In the genomic region with DNA sequence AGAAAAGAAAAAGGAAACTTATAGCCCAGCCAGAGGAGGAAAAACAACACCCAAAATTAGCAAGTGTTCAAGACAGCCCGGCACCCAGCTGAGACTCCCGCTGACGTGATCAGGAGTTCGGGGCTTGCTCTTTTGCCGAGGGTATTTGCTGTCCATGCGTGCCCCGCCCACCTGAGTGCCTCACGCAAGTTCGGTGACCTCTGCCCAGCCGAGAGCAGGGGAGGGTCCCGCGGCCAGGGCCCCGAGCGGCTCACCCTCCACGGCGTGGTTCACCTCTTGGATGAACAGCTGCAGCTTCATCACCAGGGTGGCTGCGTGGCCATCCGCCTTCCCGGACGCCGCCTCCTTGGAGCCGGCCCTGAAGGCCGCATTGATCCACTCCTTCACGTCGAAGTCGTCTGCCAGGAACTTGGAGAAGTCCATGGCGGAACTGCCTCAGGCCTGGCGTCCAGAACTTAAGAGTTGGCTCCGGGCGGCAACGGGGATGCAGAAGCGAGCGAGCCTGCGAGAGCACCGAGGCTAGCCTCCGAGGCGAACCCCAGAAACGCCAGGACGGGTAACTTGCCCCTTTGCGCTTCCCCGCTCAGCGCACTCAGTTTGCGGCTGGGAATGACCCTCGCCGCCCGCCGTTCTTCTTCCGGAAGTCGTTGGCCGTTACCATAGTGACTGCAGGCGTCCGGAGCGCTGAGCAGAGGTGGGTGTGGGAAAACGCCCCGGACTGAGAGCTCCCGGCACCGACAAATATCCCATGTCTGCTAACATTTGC, we compare ENCODE assay signal across 8 cellular contexts. TPM values are rescaled to one million over a fixed set of nuclear protein-coding genes. Genes with fewer than 3 reads are reported as not detected.
DNase-seq lines count a peak whose midpoint lies in the region; ATAC-seq and TF ChIP-seq lines count a peak whose summit lies in the region.

A gene (minus strand): TSS at position 618 of the 766 bp plus-strand sequence. CDS start 195 bp downstream, at position 423.

- peak within 1 kb of the TSS; percentile 64 to 79 for H3K27ac ChIP-seq in lung (ENCODE audit: low read depth in 1 of 2, low read length in 1 of 2)

- H3K9me3 ChIP-seq in lung (ENCODE audit: control insufficient read depth in 2 of 2, insufficient read depth in 1 of 2, low read length in 1 of 2), result no peaks in the 10 kb centered on the region

- H3K4me3 ChIP-seq in lung, result peak within 1 kb of the TSS; percentile 87

- H3K4me1 ChIP-seq in lung (ENCODE audit: control insufficient read depth in 2 of 2, insufficient read depth in 2 of 2, low read length in 2 of 2), result peaks cover 3% of the 10 kb centered on the region in 2 donors

- ATAC-seq in GM19351 (IDR thresholded peaks at IDR 0.05; ENCODE audit: unreplicated experiment) (peak; percentile 92), HG03571 (IDR thresholded peaks at IDR 0.05; ENCODE audit: unreplicated experiment) (peak; percentile 82), lung (ENCODE audit: insufficient read depth, low FRiP score) (peak; percentile 91)

- POLR2A ChIA-PET in activated CD8-positive, alpha-beta memory T cell treated with anti-CD3 and anti-CD28 coated beads for 36 hours (lab: Charles Lee), result no interaction called here

- DNase-seq in C1 segment of cervical spinal cord (lab: John Stamatoyannopoulos, UW), result peak; percentile 31 to 88 (median 76)
- DNase-seq in NOMO-1 treated with DMSO at 0.1 percent for 48 hours (lab: John Stamatoyannopoulos, UW; ENCODE audit: unreplicated experiment), result peak; percentile 82
- DNase-seq in effector CD8-positive, alpha-beta T cell (lab: John Stamatoyannopoulos, UW), result peak; percentile 67
- DNase-seq in lung (ENCODE audit: low spot score), result peak; percentile 90
- DNase-seq in stimulated activated CD4-positive, alpha-beta T cell treated with anti-CD3 and anti-CD28 coated beads, TNF-alpha, amount 100 ng/mL, for 1 hour (ENCODE audit: low read depth in 3 of 3, low spot score in 1 of 3), result peak; percentile 53 to 79 (median 70)

- no peaks in the 10 kb centered on the region for H3K27me3 ChIP-seq in lung (ENCODE audit: control insufficient read depth, insufficient read depth)

- CTCF ChIA-PET in activated CD8-positive, alpha-beta memory T cell treated with anti-CD3 and anti-CD28 coated beads for 36 hours (lab: Charles Lee), result interaction anchor here (0.6 to 2.9 kb wide), 3 partner anchors 17 to 275 kb away, joined by 3 to 15 read pairs (median 5); no protein-coding TSS in a partner anchor

- WGBS in lung, 2 donors, result 0% methylated on average over 57 of the region's 57 CpGs

- TF ChIP-seq CTCF in lung (IDR thresholded peaks at IDR 0.05; ENCODE audit: control extremely low read depth, extremely low read depth), result no peak

- no peaks in the 10 kb centered on the region for H3K36me3 ChIP-seq in lung (ENCODE audit: control insufficient read depth in 2 of 2, insufficient read depth in 2 of 2, low read length in 2 of 2)

RNA-seq across cellular contexts. Expression of the gene that starts here (rescaled TPM):
- 10 to 100 TPM; 16.5 to 18.3 TPM for total RNA-seq in activated CD8-positive, alpha-beta memory T cell treated with anti-CD3 and anti-CD28 coated beads for 36 hours
- total RNA-seq in lung, result 10 to 100 TPM; 24.1 to 34.0 TPM
- 10 to 100 TPM; 14.9 to 16.0 TPM for polyA plus RNA-seq in lung

Comparison
In these comparisons a context has a peak if more than half of its experiments do, and no peak if none do; other contexts are left out.
1. Peak in every context shown above with its lines: DNase-seq, ATAC-seq, H3K4me3 ChIP-seq and H3K27ac ChIP-seq.